In the genomic region with DNA sequence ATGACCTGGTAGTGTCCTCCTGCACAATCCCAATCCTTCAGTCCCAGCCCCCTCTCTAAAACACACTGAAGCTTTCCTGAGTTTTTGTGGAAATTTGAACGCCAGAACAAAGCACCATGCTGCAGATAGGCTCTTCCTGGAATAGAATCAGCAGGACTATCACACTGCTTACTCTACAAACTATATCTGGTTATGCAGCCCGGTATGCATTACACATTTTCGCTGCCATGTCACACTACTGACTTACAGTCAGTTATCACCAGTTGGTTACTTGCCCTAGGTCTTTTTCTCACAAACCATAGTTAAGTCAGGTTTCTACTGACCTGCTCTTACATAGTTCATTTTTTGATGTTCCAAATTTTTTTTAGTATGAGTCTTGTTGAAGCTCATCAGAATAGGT, we compare ENCODE assay signal across 17 cellular contexts. TPM values are rescaled to one million over a fixed set of nuclear protein-coding genes. Genes with fewer than 3 reads are reported as not detected.
DNase-seq lines count a peak whose midpoint lies in the region; ATAC-seq and TF ChIP-seq lines count a peak whose summit lies in the region.
"Had no signal": no experiment of that assay in that cellular context is flagged by ENCODE, and none has a peak within 500 bp of the region (broad histone marks: within the 10 kb centered on the region; RNA-seq: fewer than 3 reads in every experiment).

No MANE protein-coding gene starts in this region.

- H4K20me1 ChIP-seq in osteoblast (ENCODE audit: insufficient read depth, low read length): no peaks in the 10 kb centered on the region
- H4K20me1 ChIP-seq: BLaER1 treated with 17β-estradiol and CSF1 and Interleukin-3, amounts not matched to agents 10 nM and 100 nM had no signal

- no peak for TF ChIP-seq CTCF in osteoblast (IDR thresholded peaks at IDR 0.05; ENCODE audit: extremely low read depth, low read depth, low read length)

- H3K4me1 ChIP-seq in osteoblast (ENCODE audit: insufficient read depth, low read length): no peaks in the 10 kb centered on the region
- H3K4me1 ChIP-seq: A549; BLaER1 treated with 17β-estradiol and CSF1 and Interleukin-3, amounts not matched to agents 10 nM and 100 nM; Caco-2 had no signal

- H3K4me3 ChIP-seq in osteoblast (ENCODE audit: insufficient read depth, low read length): no peak overlapping the region
- H3K4me3 ChIP-seq: A549; BLaER1 treated with 17β-estradiol and CSF1 and Interleukin-3, amounts not matched to agents 10 nM and 100 nM had no signal

- no peaks in the 10 kb centered on the region for H3K9me3 ChIP-seq in osteoblast (ENCODE audit: low read depth, low read length)
- H3K9me3 ChIP-seq: A549; BLaER1 treated with 17β-estradiol and CSF1 and Interleukin-3, amounts not matched to agents 10 nM and 100 nM; Caco-2 had no signal

- ATAC-seq in Right ventricle myocardium superior (ENCODE audit: poor library complexity): peak; percentile 29
- peak; percentile 28 for ATAC-seq in left ventricle myocardium superior
- ATAC-seq in Right ventricle myocardium inferior: no peak
- ATAC-seq: A549; CD8-positive, alpha-beta T cell had no signal

- no peaks in the 10 kb centered on the region for H3K36me3 ChIP-seq in osteoblast (ENCODE audit: insufficient read depth, low read length)
- H3K36me3 ChIP-seq: BLaER1 treated with 17β-estradiol and CSF1 and Interleukin-3, amounts not matched to agents 10 nM and 100 nM had no signal

- H3K4me2 ChIP-seq in osteoblast (ENCODE audit: insufficient read depth, low read length): no peak overlapping the region
- H3K4me2 ChIP-seq: A549; BLaER1 treated with 17β-estradiol and CSF1 and Interleukin-3, amounts not matched to agents 10 nM and 100 nM had no signal

- H2AFZ ChIP-seq in osteoblast (ENCODE audit: low read length): no peak overlapping the region

- no peaks in the 10 kb centered on the region for H3K79me2 ChIP-seq in osteoblast (ENCODE audit: insufficient read depth, low read length)

- H3K27ac ChIP-seq in osteoblast (ENCODE audit: low read depth, low read length): no peak overlapping the region
- H3K27ac ChIP-seq: 22Rv1; A549; BLaER1 treated with 17β-estradiol and CSF1 and Interleukin-3, amounts not matched to agents 10 nM and 100 nM; C4-2B had no signal

- DNase-seq in Right ventricle myocardium superior: no peak
- no peak for DNase-seq in cardiac septum (ENCODE audit: low spot score)
- DNase-seq in left ventricle myocardium superior: no peak
- DNase-seq in Right ventricle myocardium inferior (ENCODE audit: missing footprints): no peak
- DNase-seq in osteoblast (ENCODE audit: insufficient read length, low spot score, missing footprints): no peak
- DNase-seq: AML-193; Caco-2; Calu3; CD4-positive, alpha-beta T cell; CD8-positive, alpha-beta T cell; DMS79 treated with DMSO at 0.1 percent for 48 hours; GF-D8 had no signal

- intact Hi-C loops in Right ventricle myocardium superior (cut with DNase I) (no loop called here), cardiac septum (cut with DNase I) (no loop called here), left ventricle myocardium superior (cut with micrococcal nuclease) (no loop called here), Right ventricle myocardium inferior (cut with DNase I) (no loop called here)

- H3K27me3 ChIP-seq in osteoblast (ENCODE audit: insufficient read depth, low read length): no peaks in the 10 kb centered on the region
- H3K27me3 ChIP-seq: BLaER1 treated with 17β-estradiol and CSF1 and Interleukin-3, amounts not matched to agents 10 nM and 100 nM had no signal

RNA-seq across cellular contexts. Expression of gene PLCXD3, which starts 24.9 kb away (rescaled TPM):
- total RNA-seq in Right ventricle myocardium superior: 79.3 TPM
- 63.8 TPM for total RNA-seq in cardiac septum
- total RNA-seq in left ventricle myocardium superior: 95.3 TPM
- total RNA-seq in Right ventricle myocardium inferior: 76.6 TPM
- 0.36 TPM in 1 of 2 replicates, not detected in the other for total RNA-seq in osteoblast
- total RNA-seq: B cell; Calu3; CD4-positive, alpha-beta T cell; CD8-positive, alpha-beta T cell had no signal

Comparison
In these comparisons a context has a peak if more than half of its experiments do, and no peak if none do; other contexts are left out.
1. RNA of gene PLCXD3, which starts 24.9 kb away (total RNA-seq): 95.3 TPM in left ventricle myocardium superior (single experiment), 79.3 TPM in Right ventricle myocardium superior (single experiment), 76.6 TPM in Right ventricle myocardium inferior (single experiment) and 63.8 TPM in cardiac septum (single experiment); 0.36 TPM in osteoblast; every median in the first group is over 10 times any median in the second.